8 cellular contexts compared by ENCODE assay signal in the genomic region with DNA sequence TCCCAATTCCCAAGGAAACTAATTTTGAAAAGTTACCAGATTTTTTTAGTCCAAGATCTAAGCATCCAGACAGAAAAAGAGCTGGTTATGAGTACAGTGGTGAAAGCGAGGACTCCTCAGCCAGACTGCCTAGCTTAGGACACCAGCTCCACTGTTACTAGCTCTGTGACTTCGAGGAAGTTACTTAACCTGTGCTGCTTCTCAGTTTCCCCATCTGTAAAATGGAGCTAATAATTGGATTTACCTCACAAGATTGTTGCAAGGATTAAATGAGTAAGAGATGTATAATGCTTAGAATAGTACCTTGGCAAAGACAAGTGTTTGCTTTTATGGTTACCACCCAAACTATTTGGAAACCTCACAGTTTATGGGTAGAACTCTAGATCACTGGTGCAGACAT. TPM values are rescaled to one million over a fixed set of nuclear protein-coding genes. Genes with fewer than 3 reads are reported as not detected.
A peak's percentile ranks its signal among the peaks of the same experiment; 100 is the strongest.
DNase-seq lines count a peak whose midpoint lies in the region; TF ChIP-seq lines count a peak whose summit lies in the region.

No MANE protein-coding gene starts in this region.

- H3K9me3 ChIP-seq in CD8-positive, alpha-beta memory T cell (ENCODE audit: low read length): no peaks in the 10 kb centered on the region
- no peaks in the 10 kb centered on the region for H3K9me3 ChIP-seq in NT2/D1 (ENCODE audit: insufficient read depth, low read length)

- DNase-seq in CD8-positive, alpha-beta memory T cell: no peak
- DNase-seq in NT2/D1 (ENCODE audit: low read depth, low spot score): no peak
- no peak for DNase-seq in endothelial cell (ENCODE audit: low spot score)
- no peak for DNase-seq in osteocyte (ENCODE audit: extremely low spot score, unreplicated experiment)
- no peak for DNase-seq in iPS-NIHi11 (ENCODE audit: low spot score)
- DNase-seq in amygdala (lab: John Stamatoyannopoulos, UW): no peak
- no peak for DNase-seq in stimulated activated CD4-positive, alpha-beta T cell treated with anti-CD3 and anti-CD28 coated beads, Interleukin-12 subunit alpha, Interleukin-12 subunit beta, amount 100 ng/mL, for 4 hours
- no peak for DNase-seq in NCI-H748 (lab: John Stamatoyannopoulos, UW; ENCODE audit: unreplicated experiment)

- peak overlapping the region; percentile 86 for H3K27ac ChIP-seq in CD8-positive, alpha-beta memory T cell (ENCODE audit: low read depth, low read length)

- POLR2A ChIA-PET in CD8-positive, alpha-beta memory T cell (lab: Charles Lee): interaction anchor here (1.5 to 1.9 kb wide), 3 partner anchors 177 to 579 kb away, joined by 4 to 15 read pairs (median 10); a partner anchor contains a TSS

- peak overlapping the region; percentile 94 for H3K9ac ChIP-seq in NT2/D1 (ENCODE audit: insufficient read length, low read depth)

- H3K4me3 Mint-ChIP-seq in CD8-positive, alpha-beta memory T cell: peak overlapping the region; percentile 91 to 98 (median 95)
- H3K4me3 Mint-ChIP-seq in endothelial cell (ENCODE audit: unreplicated experiment): peak overlapping the region; percentile 95
- peak overlapping the region; percentile 90 for H3K4me3 Mint-ChIP-seq in osteocyte (ENCODE audit: unreplicated experiment)

- peak overlapping the region; percentile 75 for H3K4me3 ChIP-seq in CD8-positive, alpha-beta memory T cell (ENCODE audit: low read length)
- H3K4me3 ChIP-seq in NT2/D1 (ENCODE audit: insufficient read length, low read depth): peak overlapping the region; percentile 82

- TF ChIP-seq CTCF in endothelial cell (IDR thresholded peaks at IDR 0.05; ENCODE audit: unreplicated experiment) (no peak), osteocyte (IDR thresholded peaks at IDR 0.05) (no peak)

- H3K27me3 Mint-ChIP-seq in CD8-positive, alpha-beta memory T cell: peaks cover 0 to 2% of the 10 kb centered on the region in 2 donors
- H3K27me3 Mint-ChIP-seq in endothelial cell (ENCODE audit: unreplicated experiment) (no peaks in the 10 kb centered on the region), osteocyte (ENCODE audit: unreplicated experiment) (no peaks in the 10 kb centered on the region)

- H3K4me1 Mint-ChIP-seq in CD8-positive, alpha-beta memory T cell: peaks cover 51 to 67% (median 65%) of the 10 kb centered on the region in 3 donors
- peaks cover 30% of the 10 kb centered on the region for H3K4me1 Mint-ChIP-seq in endothelial cell (ENCODE audit: unreplicated experiment)
- peaks cover 29% of the 10 kb centered on the region for H3K4me1 Mint-ChIP-seq in osteocyte (ENCODE audit: unreplicated experiment)

- peaks cover 0 to under 1% (median 0%) of the 10 kb centered on the region in 5 donors for H3K9me3 Mint-ChIP-seq in CD8-positive, alpha-beta memory T cell
- H3K9me3 Mint-ChIP-seq in endothelial cell (ENCODE audit: unreplicated experiment): peaks cover 2% of the 10 kb centered on the region
- H3K9me3 Mint-ChIP-seq in osteocyte (ENCODE audit: unreplicated experiment): peaks cover under 1% of the 10 kb centered on the region

- no peaks in the 10 kb centered on the region for H3K36me3 ChIP-seq in CD8-positive, alpha-beta memory T cell (ENCODE audit: insufficient read depth, low read length)
- H3K36me3 ChIP-seq in NT2/D1 (ENCODE audit: insufficient read depth, insufficient read length, low read length): peaks cover 5% of the 10 kb centered on the region

- CTCF ChIA-PET in CD8-positive, alpha-beta memory T cell (lab: Charles Lee): interaction anchor here (1.2 to 1.3 kb wide), 2 partner anchors 90 to 91 kb away, joined by 3 to 5 read pairs; no protein-coding TSS in a partner anchor

- peaks cover 0 to 21% (median 9%) of the 10 kb centered on the region in 3 donors for H3K36me3 Mint-ChIP-seq in CD8-positive, alpha-beta memory T cell
- H3K36me3 Mint-ChIP-seq in endothelial cell (ENCODE audit: low read depth, unreplicated experiment) (no peaks in the 10 kb centered on the region), osteocyte (ENCODE audit: unreplicated experiment) (no peaks in the 10 kb centered on the region)

- H3K27ac Mint-ChIP-seq in CD8-positive, alpha-beta memory T cell: peak overlapping the region in 7 of 8 donors; percentile 53 to 94 (median 93)
- H3K27ac Mint-ChIP-seq in endothelial cell (ENCODE audit: unreplicated experiment): peak overlapping the region; percentile 79
- peak overlapping the region; percentile 83 for H3K27ac Mint-ChIP-seq in osteocyte (ENCODE audit: unreplicated experiment)

- no peaks in the 10 kb centered on the region for H3K27me3 ChIP-seq in CD8-positive, alpha-beta memory T cell (ENCODE audit: insufficient read depth, low read length, poor library complexity, severe bottlenecking)
- H3K27me3 ChIP-seq in NT2/D1 (ENCODE audit: insufficient read depth, insufficient read length): no peaks in the 10 kb centered on the region

- peaks cover 28% of the 10 kb centered on the region for H3K4me1 ChIP-seq in CD8-positive, alpha-beta memory T cell (ENCODE audit: insufficient read depth, low read length)
- no peaks in the 10 kb centered on the region for H3K4me1 ChIP-seq in NT2/D1 (ENCODE audit: insufficient read depth, insufficient read length)

RNA-seq across cellular contexts. Expression of a gene that starts 1.1 kb away (rescaled TPM):
- total RNA-seq in CD8-positive, alpha-beta memory T cell: 10 to 100 TPM; 46.3 to 47.6 TPM
- polyA plus RNA-seq in CD8-positive, alpha-beta memory T cell: 57.1 TPM
- total RNA-seq in endothelial cell (ENCODE audit: unreplicated experiment): 33.9 TPM
- total RNA-seq in osteocyte: 16.0 TPM in 2 replicates

RNA-seq across cellular contexts. Expression of a gene that starts 24.1 kb away (rescaled TPM):
- not detected for total RNA-seq in CD8-positive, alpha-beta memory T cell
- polyA plus RNA-seq in CD8-positive, alpha-beta memory T cell: not detected
- total RNA-seq in endothelial cell (ENCODE audit: unreplicated experiment) (not detected), osteocyte (not detected in 2 replicates)

RNA-seq across cellular contexts. Expression of a gene that starts 41.1 kb away (rescaled TPM):
- total RNA-seq in CD8-positive, alpha-beta memory T cell: under 1 TPM; 0.04 to 0.07 TPM
- not detected for polyA plus RNA-seq in CD8-positive, alpha-beta memory T cell
- total RNA-seq in endothelial cell (ENCODE audit: unreplicated experiment) (0.08 TPM), osteocyte (0.03 and 0.05 TPM in 2 replicates)
